11 cellular contexts compared by ENCODE assay signal in the genomic region with DNA sequence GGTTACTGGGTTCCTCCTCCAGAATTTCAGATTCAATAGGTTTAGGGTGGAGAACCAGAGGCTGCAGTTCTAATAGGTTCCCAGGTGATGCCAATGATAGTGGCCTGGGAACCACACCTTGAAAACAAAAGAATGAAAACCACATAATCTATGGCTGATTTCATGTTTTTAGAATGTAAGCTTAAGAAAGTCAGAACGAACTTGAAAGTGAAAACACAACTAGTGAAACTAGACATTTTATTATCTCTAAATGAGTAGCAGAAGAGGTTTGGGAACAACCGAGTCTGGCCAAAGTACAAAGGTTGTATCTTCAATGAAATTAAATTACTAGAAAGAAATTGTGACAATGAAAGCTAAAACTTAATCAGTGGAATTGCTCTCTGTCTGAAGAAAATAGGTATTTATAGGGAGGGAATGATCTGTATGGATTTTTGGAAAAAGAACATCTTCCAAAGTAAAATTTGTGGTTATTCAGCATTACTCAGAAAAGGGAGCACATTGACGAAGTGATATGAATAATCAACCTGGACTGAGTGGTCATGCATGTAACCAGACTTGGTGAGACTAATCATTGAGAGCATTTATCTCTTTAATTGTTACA.
DNase-seq lines count a peak whose midpoint lies in the region; ATAC-seq and TF ChIP-seq lines count a peak whose summit lies in the region.
"Had no signal": no experiment of that assay in that cellular context is flagged by ENCODE, and none has a peak within 500 bp of the region (broad histone marks: within the 10 kb centered on the region; RNA-seq: fewer than 3 reads in every experiment).

No MANE protein-coding gene starts in this region.

- peak; percentile 60 for DNase-seq in GM20000 (ENCODE audit: low spot score)
- no peak for DNase-seq in activated naive CD8-positive, alpha-beta T cell treated with anti-CD3 and anti-CD28 coated beads, Interleukin-2, amount 50 U/mL, for 24 hours
- DNase-seq in NCI-H1105 treated with DMSO at 0.1 percent for 48 hours (lab: John Stamatoyannopoulos, UW), result no peak
- DNase-seq in T-helper 9 cell, result no peak
- no peak for DNase-seq in superior temporal gyrus (ENCODE audit: extremely low spot score)
- DNase-seq in DMS153 treated with DMSO at 0.1 percent for 48 hours (lab: John Stamatoyannopoulos, UW; ENCODE audit: unreplicated experiment), result no peak
- DNase-seq: effector memory CD8-positive, alpha-beta T cell; left cardiac atrium; testis had no signal

- no peaks in the 10 kb centered on the region for H3K9me3 Mint-ChIP-seq in activated naive CD8-positive, alpha-beta T cell treated with anti-CD3 and anti-CD28 coated beads, Interleukin-2, amount 50 U/mL, for 24 hours
- H3K9me3 Mint-ChIP-seq: effector memory CD8-positive, alpha-beta T cell had no signal

- H3K27ac Mint-ChIP-seq in activated naive CD8-positive, alpha-beta T cell treated with anti-CD3 and anti-CD28 coated beads, Interleukin-2, amount 50 U/mL, for 24 hours, result peak overlapping the region; percentile 71
- H3K27ac Mint-ChIP-seq: effector memory CD8-positive, alpha-beta T cell had no signal

- H3K27me3 Mint-ChIP-seq in activated naive CD8-positive, alpha-beta T cell treated with anti-CD3 and anti-CD28 coated beads, Interleukin-2, amount 50 U/mL, for 24 hours, result peaks cover 7% of the 10 kb centered on the region

- H3K4me1 Mint-ChIP-seq in activated naive CD8-positive, alpha-beta T cell treated with anti-CD3 and anti-CD28 coated beads, Interleukin-2, amount 50 U/mL, for 24 hours, result peaks cover 19% of the 10 kb centered on the region

- no peak for TF ChIP-seq CTCF in GM20000 (IDR thresholded peaks at IDR 0.05; ENCODE audit: extremely low read depth, missing control alignments)

- peak overlapping the region; percentile 15 for H3K4me3 Mint-ChIP-seq in activated naive CD8-positive, alpha-beta T cell treated with anti-CD3 and anti-CD28 coated beads, Interleukin-2, amount 50 U/mL, for 24 hours
- H3K4me3 Mint-ChIP-seq: effector memory CD8-positive, alpha-beta T cell had no signal

- no peaks in the 10 kb centered on the region for H3K36me3 Mint-ChIP-seq in activated naive CD8-positive, alpha-beta T cell treated with anti-CD3 and anti-CD28 coated beads, Interleukin-2, amount 50 U/mL, for 24 hours (ENCODE audit: low read depth)

- ATAC-seq in GM18520 (IDR thresholded peaks at IDR 0.05; ENCODE audit: unreplicated experiment) (peak; percentile 78), HG03095 (IDR thresholded peaks at IDR 0.05; ENCODE audit: unreplicated experiment) (peak; percentile 91)
- ATAC-seq in activated naive CD8-positive, alpha-beta T cell treated with anti-CD3 and anti-CD28 coated beads, Interleukin-2, amount 50 U/mL, for 24 hours, result peak; percentile 95
- ATAC-seq: effector memory CD8-positive, alpha-beta T cell; left cardiac atrium had no signal
